ENCODE assay signal across 1 cellular context in the genomic region with DNA sequence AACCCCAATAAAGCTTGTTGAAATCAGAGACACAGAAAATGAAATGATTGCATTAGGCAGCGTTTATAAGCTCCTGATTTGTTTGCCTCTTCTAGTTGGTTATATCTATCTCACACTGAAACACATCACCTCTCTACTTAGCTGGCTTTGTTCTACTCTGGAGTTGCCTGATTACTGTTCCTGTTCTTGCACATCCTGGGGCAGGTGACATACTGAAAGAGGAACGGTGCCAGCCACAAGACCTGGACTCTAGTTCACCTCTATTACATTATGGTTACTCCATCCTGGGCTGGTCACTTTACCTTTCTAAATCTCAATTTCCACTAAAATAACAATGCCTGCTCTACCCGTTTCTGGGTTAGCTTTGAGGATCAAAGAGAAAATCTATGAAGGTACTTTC.
TF ChIP-seq lines count a peak whose summit lies in the region.

No MANE protein-coding gene starts in this region.

TF ChIP-seq in H1, 55 proteins besides CTCF, POLR2A, EP300 and RAD21:
- no peak for TF ChIP-seq TAF7 (optimal IDR thresholded peaks at IDR 0.05; ENCODE audit: borderline replicate concordance, low read depth, low read length)
- TF ChIP-seq EZH2 (IDR thresholded peaks at IDR 0.05; ENCODE audit: low read depth, low read length, severe bottlenecking) = no peak
- no peak for TF ChIP-seq POU5F1 (IDR thresholded peaks at IDR 0.05; ENCODE audit: low read depth, low read length)
- no peak for TF ChIP-seq SP4 (IDR thresholded peaks at IDR 0.05; ENCODE audit: low read length)
- TF ChIP-seq MAX (IDR thresholded peaks at IDR 0.05) = no peak
- TF ChIP-seq CHD7 (IDR thresholded peaks at IDR 0.05; ENCODE audit: insufficient replicate concordance, low read length) = no peak
- TF ChIP-seq MAFK (IDR thresholded peaks at IDR 0.05; ENCODE audit: low read depth, low read length) = no peak
- TF ChIP-seq SIX5 (IDR thresholded peaks at IDR 0.05; ENCODE audit: low read depth, low read length) = no peak
- TF ChIP-seq TEAD4 (IDR thresholded peaks at IDR 0.05; ENCODE audit: low read depth, low read length) = no peak
TF ChIP-seq in H1: peak in this region for 0.
